Comparison of ENCODE assay signal across 22 cellular contexts in the genomic region with DNA sequence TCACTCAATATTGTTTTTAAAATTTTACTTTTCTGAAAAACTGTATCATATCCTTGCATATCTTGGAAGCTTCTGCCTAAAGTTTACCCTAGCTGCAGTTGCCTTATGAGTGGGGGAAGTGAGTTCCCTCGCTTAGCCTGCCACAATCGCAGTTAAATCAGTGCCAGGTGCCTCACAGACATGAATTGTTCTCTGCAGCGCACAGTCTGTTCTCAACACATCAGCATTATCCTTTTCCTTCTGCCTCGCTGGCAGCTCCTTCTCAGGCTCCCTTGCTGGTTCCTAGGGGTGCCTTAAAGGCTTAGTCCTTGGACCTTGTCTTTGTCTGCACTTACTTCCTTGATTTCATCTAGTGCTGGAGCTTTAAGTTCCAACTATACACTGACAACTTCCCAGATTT.
"Had no signal": no experiment of that assay in that cellular context is flagged by ENCODE, and none has a peak within 500 bp of the region (broad histone marks: within the 10 kb centered on the region; RNA-seq: fewer than 3 reads in every experiment).

No MANE protein-coding gene starts in this region.

- H3K27ac ChIP-seq: left ventricle myocardium inferior, ovary, prostate gland, skin epidermis, stomach, testis, thyroid gland, transverse colon, upper lobe of right lung had no signal

- H3K27ac Mint-ChIP-seq: memory B cell; nephron; stimulated activated naive B cell treated with anti-CD40 and anti-IgM and Interleukin-4, amounts not matched to agents 10 μg/mL and 1 μg/mL and 100 μg/mL, for 72 hours had no signal

- H3K9me3 ChIP-seq: left ventricle myocardium inferior, ovary, prostate gland, stomach, testis, thyroid gland, transverse colon, upper lobe of right lung had no signal

- H3K4me3 ChIP-seq: left ventricle myocardium inferior, lung, ovary, prostate gland, skin epidermis, stomach, testis, thyroid gland, transverse colon, upper lobe of right lung had no signal

- H3K4me1 ChIP-seq: prostate gland, stomach, testis, transverse colon, upper lobe of right lung had no signal

- H3K36me3 ChIP-seq: ovary, prostate gland, thyroid gland had no signal

- DNase-seq: islet precursor cell; left ventricle myocardium inferior; naive thymus-derived CD8-positive, alpha-beta T cell; ovary; retina; right cardiac atrium; stimulated activated CD4-positive, alpha-beta T cell treated with anti-CD3 and anti-CD28 coated beads, Interleukin-12 subunit alpha, Interleukin-12 subunit beta, amount 100 ng/mL, for 4 hours; stimulated activated CD4-positive, alpha-beta T cell treated with anti-CD3 and anti-CD28 coated beads, Interleukin-15, amount 100 ng/mL, for 24 hours; stimulated activated CD4-positive, alpha-beta T cell treated with anti-CD3 and anti-CD28 coated beads, Interleukin-2, amount 100 ng/mL, for 24 hours; stimulated activated CD4-positive, alpha-beta T cell treated with anti-CD3 and anti-CD28 coated beads, Interleukin-4, amount 100 ng/mL, for 1 hour; stimulated activated naive B cell treated with anti-CD40 and anti-IgM and Interleukin-4, amounts not matched to agents 10 μg/mL and 1 μg/mL and 100 μg/mL, for 72 hours; stimulated activated naive CD8-positive, alpha-beta T cell treated with anti-CD3 and anti-CD28 coated beads, Interleukin-15, Interleukin-2, amounts not matched to agents 100 U/mL and 50 U/mL, for 24 hours; stomach; testis; thyroid gland; transverse colon; upper lobe of right lung had no signal

- H3K27me3 Mint-ChIP-seq: memory B cell; naive thymus-derived CD8-positive, alpha-beta T cell; stimulated activated naive B cell treated with anti-CD40 and anti-IgM and Interleukin-4, amounts not matched to agents 10 μg/mL and 1 μg/mL and 100 μg/mL, for 72 hours had no signal

- H3K27me3 ChIP-seq: ovary, stomach, testis, thyroid gland, transverse colon, upper lobe of right lung had no signal

- H3K4me1 Mint-ChIP-seq: nephron had no signal

- H3K9me3 Mint-ChIP-seq: memory B cell; naive thymus-derived CD8-positive, alpha-beta T cell; stimulated activated naive B cell treated with anti-CD40 and anti-IgM and Interleukin-4, amounts not matched to agents 10 μg/mL and 1 μg/mL and 100 μg/mL, for 72 hours had no signal

- H3K4me3 Mint-ChIP-seq: memory B cell; naive thymus-derived CD8-positive, alpha-beta T cell; nephron; stimulated activated naive B cell treated with anti-CD40 and anti-IgM and Interleukin-4, amounts not matched to agents 10 μg/mL and 1 μg/mL and 100 μg/mL, for 72 hours had no signal
